Comparison of ENCODE assay signal across 9 cellular contexts in the genomic region with DNA sequence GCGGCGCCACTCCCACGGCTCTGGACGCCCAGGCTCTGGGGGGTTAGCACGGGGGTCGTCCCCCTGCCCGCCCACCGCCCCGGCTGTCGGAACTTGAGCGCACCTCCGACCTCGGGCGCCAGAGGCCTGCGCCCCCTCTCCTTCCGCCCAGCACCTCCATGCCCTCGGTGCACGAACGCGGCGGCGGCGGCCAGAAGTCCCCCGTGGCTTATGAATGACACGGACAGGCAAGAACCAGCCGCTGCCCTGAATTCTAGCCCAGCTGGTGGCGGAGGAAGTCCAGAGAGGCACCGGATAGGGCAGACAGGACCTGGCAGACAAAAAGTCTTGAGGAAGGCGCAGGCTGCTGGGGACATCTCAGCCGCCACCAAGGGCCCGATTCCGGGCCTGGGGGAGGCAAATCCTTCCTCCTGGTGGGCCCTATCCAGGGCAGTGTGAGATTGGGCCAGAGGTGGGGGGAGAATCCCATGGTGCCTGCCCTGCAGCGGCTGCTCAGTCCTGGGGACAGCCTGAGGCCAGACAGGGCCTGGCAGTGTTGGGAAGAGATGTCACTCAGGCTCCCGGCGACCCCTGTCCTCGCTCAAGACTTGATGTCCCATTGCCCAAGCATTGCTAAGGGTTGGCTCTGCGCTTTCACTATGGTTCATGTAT. TPM values are rescaled to one million over a fixed set of nuclear protein-coding genes. Genes with fewer than 3 reads are reported as not detected.
DNase-seq lines count a peak whose midpoint lies in the region; ATAC-seq and TF ChIP-seq lines count a peak whose summit lies in the region.
"Had no signal": no experiment of that assay in that cellular context is flagged by ENCODE, and none has a peak within 500 bp of the region (broad histone marks: within the 10 kb centered on the region; RNA-seq: fewer than 3 reads in every experiment).

No MANE protein-coding gene starts in this region.

- TF ChIP-seq POLR2A in ovary (IDR thresholded peaks at IDR 0.05) = no peak

- TF ChIP-seq CTCF in BE2C (IDR thresholded peaks at IDR 0.05; ENCODE audit: low read depth, low read length) (no peak), WTC11 (IDR thresholded peaks at IDR 0.05) (no peak), heart right ventricle (IDR thresholded peaks at IDR 0.05) (no peak), ovary (IDR thresholded peaks at IDR 0.05) (no peak), omental fat pad (IDR thresholded peaks at IDR 0.05) (no peak)

- H3K9me3 ChIP-seq in BE2C (no peaks in the 10 kb centered on the region), heart right ventricle (no peaks in the 10 kb centered on the region), ovary (no peaks in the 10 kb centered on the region)

- H3K4me1 ChIP-seq in BE2C = peaks cover 43% of the 10 kb centered on the region
- H3K4me1 ChIP-seq in heart right ventricle = peaks cover 23 to 73% (median 41%) of the 10 kb centered on the region in 9 donors
- peaks cover 13% of the 10 kb centered on the region for H3K4me1 ChIP-seq in ovary (ENCODE audit: insufficient read depth)

- peaks cover 30% of the 10 kb centered on the region for H3K4me1 Mint-ChIP-seq in WTC11
- peaks cover 4% of the 10 kb centered on the region for H3K4me1 Mint-ChIP-seq in activated CD8-positive, alpha-beta T cell treated with anti-CD3 and anti-CD28 coated beads, Interleukin-2, amount 10 ng/mL, durations not matched to agents 7 days and 5 days (ENCODE audit: low read depth)

- peaks cover 52% of the 10 kb centered on the region for H3K27me3 Mint-ChIP-seq in WTC11 (ENCODE audit: low read depth)
- H3K27me3 Mint-ChIP-seq in activated CD8-positive, alpha-beta T cell treated with anti-CD3 and anti-CD28 coated beads, Interleukin-2, amount 10 ng/mL, durations not matched to agents 7 days and 5 days (ENCODE audit: low read depth) = peaks cover 48% of the 10 kb centered on the region

- H3K4me3 ChIP-seq in BE2C (ENCODE audit: low read depth, low read length) = peak overlapping the region; percentile 84
- peak overlapping the region; percentile 23 to 64 (median 57) for H3K4me3 ChIP-seq in heart right ventricle
- peak overlapping the region; percentile 34 for H3K4me3 ChIP-seq in ovary

- no peaks in the 10 kb centered on the region; the same call in 1 of the 2 replicates for H3K36me3 Mint-ChIP-seq in WTC11
- no peaks in the 10 kb centered on the region for H3K36me3 Mint-ChIP-seq in activated CD8-positive, alpha-beta T cell treated with anti-CD3 and anti-CD28 coated beads, Interleukin-2, amount 10 ng/mL, durations not matched to agents 7 days and 5 days (ENCODE audit: low read depth)

- H3K27ac ChIP-seq in heart right ventricle (peak overlapping the region; percentile 71 to 89 (median 84)), ovary (no peak overlapping the region)

- H3K27ac Mint-ChIP-seq in WTC11 = no peak overlapping the region
- no peak overlapping the region for H3K27ac Mint-ChIP-seq in activated CD8-positive, alpha-beta T cell treated with anti-CD3 and anti-CD28 coated beads, Interleukin-2, amount 10 ng/mL, durations not matched to agents 7 days and 5 days

- TF ChIP-seq EP300 in ovary (IDR thresholded peaks at IDR 0.05) = no peak

- no peak for ATAC-seq in WTC11
- ATAC-seq in heart right ventricle = no peak
- no peak for ATAC-seq in activated CD8-positive, alpha-beta T cell treated with anti-CD3 and anti-CD28 coated beads, Interleukin-2, amount 10 ng/mL, durations not matched to agents 7 days and 5 days
- ATAC-seq in omental fat pad (ENCODE audit: low FRiP score) = no peak

- intact Hi-C loops in heart right ventricle (cut with DNase I) = no loop called here
- intact Hi-C loops in ovary (cut with DNase I) = loop anchor here in 1 of 4 donors (10.0 kb wide), 1 partner anchor 166 kb away; no protein-coding TSS in a partner anchor

- 22 to 24% methylated on average over 36 to 37 of the region's 37 CpGs for WGBS in heart right ventricle, 2 donors
- WGBS in ovary, 3 donors = 24 to 39% (median 32%) methylated on average over 25 to 37 of the region's 37 CpGs

- H3K27me3 ChIP-seq in BE2C (no peaks in the 10 kb centered on the region), heart right ventricle (peaks cover 0 to 50% (median 0%) of the 10 kb centered on the region in 7 donors), ovary (no peaks in the 10 kb centered on the region)

- POLR2A ChIA-PET in WTC11 (lab: Charles Lee) = no interaction called here
- POLR2A ChIA-PET in activated CD8-positive, alpha-beta T cell treated with anti-CD3 and anti-CD28 coated beads, Interleukin-2, amount 10 ng/mL, durations not matched to agents 7 days and 5 days (lab: Charles Lee) = interaction anchor here (0.7 kb wide), 1 partner anchor 19 kb away, joined by 5 read pairs; no protein-coding TSS in a partner anchor

- no peaks in the 10 kb centered on the region for H3K9me3 Mint-ChIP-seq in WTC11
- no peaks in the 10 kb centered on the region for H3K9me3 Mint-ChIP-seq in activated CD8-positive, alpha-beta T cell treated with anti-CD3 and anti-CD28 coated beads, Interleukin-2, amount 10 ng/mL, durations not matched to agents 7 days and 5 days (ENCODE audit: insufficient read depth)

- peak overlapping the region; percentile 68 for H3K4me3 Mint-ChIP-seq in WTC11
- H3K4me3 Mint-ChIP-seq in activated CD8-positive, alpha-beta T cell treated with anti-CD3 and anti-CD28 coated beads, Interleukin-2, amount 10 ng/mL, durations not matched to agents 7 days and 5 days = no peak overlapping the region

- H3K36me3 ChIP-seq in BE2C = peaks cover 36% of the 10 kb centered on the region
- no peaks in the 10 kb centered on the region for H3K36me3 ChIP-seq in heart right ventricle
- H3K36me3 ChIP-seq in ovary = no peaks in the 10 kb centered on the region

- CTCF ChIA-PET in WTC11 (lab: Charles Lee) = interaction anchor here (1.2 to 9.7 kb wide), 4 partner anchors 11 to 143 kb away, joined by 3 to 123 read pairs (median 18); no protein-coding TSS in a partner anchor
- CTCF ChIA-PET in activated CD8-positive, alpha-beta T cell treated with anti-CD3 and anti-CD28 coated beads, Interleukin-2, amount 10 ng/mL, durations not matched to agents 7 days and 5 days (lab: Charles Lee) = no interaction called here

- DNase-seq in BE2C (no peak), WTC11 (ENCODE audit: low spot score) (no peak), heart right ventricle (no peak), ovary (peak in 1 of 5 donors; percentile 22), NCI-H2196 treated with DMSO at 0.1 percent for 48 hours (lab: John Stamatoyannopoulos, UW; ENCODE audit: unreplicated experiment) (no peak), SKM-1 treated with dmso at 0.1 percent for 144 hours (lab: John Stamatoyannopoulos, UW; ENCODE audit: unreplicated experiment) (no peak), omental fat pad (ENCODE audit: low spot score) (no peak)
- DNase-seq in activated CD8-positive, alpha-beta T cell treated with anti-CD3 and anti-CD28 coated beads, Interleukin-2, amount 10 ng/mL, durations not matched to agents 7 days and 5 days = no peak
- DNase-seq: erythroblast had no signal

TF ChIP-seq in WTC11, 78 proteins besides CTCF, POLR2A, EP300 and RAD21 (continues in another document):
- TF ChIP-seq TEAD4 (CRISPR knock-in tag; IDR thresholded peaks at IDR 0.05) (no peak), ERG (CRISPR knock-in tag; IDR thresholded peaks at IDR 0.05) (no peak)

RNA-seq across cellular contexts. Expression of gene CYGB, which starts 0.9 kb away (rescaled TPM):
- polyA plus RNA-seq in BE2C (2012; ENCODE audit: insufficient read depth, insufficient read length, low read depth) = 160 TPM
- 3.6 to 5.3 TPM (median 5.1 TPM) in 3 replicates for total RNA-seq in WTC11 (2021)
- total RNA-seq in heart right ventricle = 10 to 100 TPM in 9 of 10 donors, 1 to 10 TPM in 1; 9.3 to 50.5 (median 17.9) TPM
- polyA plus RNA-seq in heart right ventricle = 10 to 100 TPM; 36.0 to 57.7 TPM
- 10 to 100 TPM in 2 of 7 donors, 1 to 10 TPM in 5; 3.9 to 35.7 (median 8.0) TPM for total RNA-seq in ovary
- 10 to 100 TPM; 14.6 to 18.2 TPM for polyA plus RNA-seq in ovary
- under 1 TPM in 1 of 2 experiments, not detected in 1; 0.40 TPM for total RNA-seq in activated CD8-positive, alpha-beta T cell treated with anti-CD3 and anti-CD28 coated beads, Interleukin-2, amount 10 ng/mL, durations not matched to agents 7 days and 5 days
- 10 to 100 TPM; 18.9 to 46.2 (median 35.2) TPM for total RNA-seq in omental fat pad

RNA-seq across cellular contexts. Expression of gene PRCD, which starts 1.4 kb away (rescaled TPM):
- polyA plus RNA-seq in BE2C (2012; ENCODE audit: insufficient read depth, insufficient read length, low read depth) = 44.2 TPM
- total RNA-seq in WTC11 (2021) (2.7 to 4.5 TPM (median 4.0 TPM) in 3 replicates), heart right ventricle (1 to 10 TPM; 1.5 to 5.4 (median 2.4) TPM), ovary (10 to 100 TPM in 1 of 7 donors, 1 to 10 TPM in 6; 2.3 to 12.2 (median 2.8) TPM), omental fat pad (10 to 100 TPM in 1 of 4 donors, 1 to 10 TPM in 3; 2.3 to 20.0 (median 3.5) TPM)
- polyA plus RNA-seq in heart right ventricle (10 to 100 TPM in 1 of 2 donors, 1 to 10 TPM in 1; 3.7 to 17.3 TPM), ovary (1 to 10 TPM; 1.5 to 7.0 TPM)
- not detected for total RNA-seq in activated CD8-positive, alpha-beta T cell treated with anti-CD3 and anti-CD28 coated beads, Interleukin-2, amount 10 ng/mL, durations not matched to agents 7 days and 5 days

RNA-seq across cellular contexts. Expression of gene RHBDF2, which starts 37.2 kb away (rescaled TPM):
- 4.0 TPM for polyA plus RNA-seq in BE2C (2012; ENCODE audit: insufficient read depth, insufficient read length, low read depth)
- total RNA-seq in WTC11 (2021) (28.6 to 33.0 TPM (median 31.5 TPM) in 3 replicates), heart right ventricle (10 to 100 TPM in 4 of 10 donors, 1 to 10 TPM in 6; 6.5 to 33.1 (median 7.7) TPM), ovary (10 to 100 TPM; 11.7 to 39.9 (median 26.1) TPM), omental fat pad (10 to 100 TPM; 29.9 to 77.9 (median 56.7) TPM)
- polyA plus RNA-seq in heart right ventricle (10 to 100 TPM; 13.5 to 27.0 TPM), ovary (1 to 10 TPM; 3.3 to 8.8 TPM)
- total RNA-seq in activated CD8-positive, alpha-beta T cell treated with anti-CD3 and anti-CD28 coated beads, Interleukin-2, amount 10 ng/mL, durations not matched to agents 7 days and 5 days = 10 to 100 TPM; 51.4 to 52.1 TPM

RNA-seq across cellular contexts. Expression of gene ST6GALNAC2, which starts 47.3 kb away (rescaled TPM):
- not detected for polyA plus RNA-seq in BE2C (2012; ENCODE audit: insufficient read depth, insufficient read length, low read depth)
- total RNA-seq in WTC11 (2021) (0.30 TPM in 1 of 3 replicates, not detected in the others), heart right ventricle (1 to 10 TPM; 3.7 to 8.4 (median 6.1) TPM), ovary (10 to 100 TPM in 1 of 7 donors, 1 to 10 TPM in 6; 1.9 to 61.6 (median 4.9) TPM), omental fat pad (10 to 100 TPM in 2 of 4 donors, 1 to 10 TPM in 2; 4.2 to 12.1 (median 9.7) TPM)
- polyA plus RNA-seq in heart right ventricle (1 to 10 TPM; 1.5 to 4.5 TPM), ovary (1 to 10 TPM; 1.4 to 5.0 TPM)
- total RNA-seq in activated CD8-positive, alpha-beta T cell treated with anti-CD3 and anti-CD28 coated beads, Interleukin-2, amount 10 ng/mL, durations not matched to agents 7 days and 5 days = not detected

Comparison
In these comparisons a context has a peak if more than half of its experiments do, and no peak if none do; other contexts are left out.
1. H3K4me3 ChIP-seq: peak in every context shown above with its lines; median percentile 84 in BE2C; 57 in heart right ventricle; 34 in ovary.
2. H3K27ac ChIP-seq: peak in heart right ventricle (10 of 10); none in ovary (0 of 2).